ENCODE assay signal across 28 cellular contexts in genomic region chr12:28122756-28123155, GRCh38.
"Had no signal": no experiment of that assay in that cellular context is flagged by ENCODE, and none has a peak within 500 bp of the region (broad histone marks: within the 10 kb centered on the region; RNA-seq: fewer than 3 reads in every experiment).

No MANE protein-coding gene starts in this region.

- H3K9me3 ChIP-seq: esophagus squamous epithelium, lower lobe of right lung, neutrophil, right lobe of liver, testis, tibial artery had no signal

- H3K4me3 ChIP-seq: coronary artery, esophagus squamous epithelium, lower lobe of right lung, pancreas, right lobe of liver, testis, tibial artery had no signal

- H3K4me1 Mint-ChIP-seq: naive B cell; neural crest cell; stimulated activated effector memory CD8-positive, alpha-beta T cell treated with anti-CD3 and anti-CD28 coated beads, Interleukin-12 subunit alpha, Interleukin-12 subunit beta, amount 100 ng/mL, for 72 hours had no signal

- FAIRE-seq: endothelial cell of umbilical vein, keratinocyte, pancreas, small intestine had no signal

- H3K27ac ChIP-seq: coronary artery, esophagus squamous epithelium, lower lobe of right lung, neutrophil, pancreas, right lobe of liver, testis, tibial artery had no signal

- H3K27me3 ChIP-seq: esophagus squamous epithelium, neutrophil, pancreas, right lobe of liver, testis, tibial artery had no signal

- ATAC-seq: left ventricle myocardium superior; lower lobe of right lung; natural killer cell treated with Interleukin-12 subunit alpha and Interleukin-12 subunit beta and Interleukin-15 and Interleukin-18, amount 100 ng/mL, for 72 hours; pancreas; right lobe of liver; stimulated activated effector memory CD8-positive, alpha-beta T cell treated with anti-CD3 and anti-CD28 coated beads, Interleukin-12 subunit alpha, Interleukin-12 subunit beta, amount 100 ng/mL, for 72 hours had no signal

- H3K27ac Mint-ChIP-seq: naive B cell; natural killer cell treated with Interleukin-12 subunit alpha and Interleukin-12 subunit beta and Interleukin-15 and Interleukin-18, amount 100 ng/mL, for 72 hours; stimulated activated effector memory CD8-positive, alpha-beta T cell treated with anti-CD3 and anti-CD28 coated beads, Interleukin-12 subunit alpha, Interleukin-12 subunit beta, amount 100 ng/mL, for 72 hours; type B pancreatic cell had no signal

- H3K4me1 ChIP-seq: lower lobe of right lung, pancreas, right lobe of liver, testis, tibial artery had no signal

- H3K36me3 Mint-ChIP-seq: naive B cell; natural killer cell treated with Interleukin-12 subunit alpha and Interleukin-12 subunit beta and Interleukin-15 and Interleukin-18, amount 100 ng/mL, for 72 hours; stimulated activated effector memory CD8-positive, alpha-beta T cell treated with anti-CD3 and anti-CD28 coated beads, Interleukin-12 subunit alpha, Interleukin-12 subunit beta, amount 100 ng/mL, for 72 hours; type B pancreatic cell had no signal

- H3K36me3 ChIP-seq: esophagus squamous epithelium, lower lobe of right lung, neutrophil, pancreas, right lobe of liver, tibial artery had no signal

- H3K27me3 Mint-ChIP-seq: naive B cell, type B pancreatic cell had no signal

- H3K4me3 Mint-ChIP-seq: naive B cell; natural killer cell treated with Interleukin-12 subunit alpha and Interleukin-12 subunit beta and Interleukin-15 and Interleukin-18, amount 100 ng/mL, for 72 hours; neural crest cell; stimulated activated effector memory CD8-positive, alpha-beta T cell treated with anti-CD3 and anti-CD28 coated beads, Interleukin-12 subunit alpha, Interleukin-12 subunit beta, amount 100 ng/mL, for 72 hours; type B pancreatic cell had no signal

- DNase-seq: dermis blood vessel endothelial cell; effector memory CD4-positive, alpha-beta T cell; erythroblast; esophagus squamous epithelium; foreskin melanocyte; hypothalamus; left ventricle myocardium superior; lower lobe of right lung; naive B cell; pancreas; retina; right lobe of liver; small intestine; stimulated activated CD4-positive, alpha-beta T cell treated with anti-CD3 and anti-CD28 coated beads, Interleukin-12 subunit alpha, Interleukin-12 subunit beta, amount 100 ng/mL, for 4 hours; stimulated activated CD4-positive, alpha-beta T cell treated with anti-CD3 and anti-CD28 coated beads, Interleukin-1b, Interleukin-23, amount 100 ng/mL, for 48 hours; stimulated activated CD4-positive, alpha-beta T cell treated with anti-CD3 and anti-CD28 coated beads, Interleukin-4, amount 100 ng/mL, for 1 hour; stimulated activated naive CD4-positive, alpha-beta T cell treated with Interleukin-2 at 50 U/mL for 16 hours; substantia nigra; testis; tibial artery had no signal

- H3K9me3 Mint-ChIP-seq: naive B cell; natural killer cell treated with Interleukin-12 subunit alpha and Interleukin-12 subunit beta and Interleukin-15 and Interleukin-18, amount 100 ng/mL, for 72 hours; neural crest cell; stimulated activated effector memory CD8-positive, alpha-beta T cell treated with anti-CD3 and anti-CD28 coated beads, Interleukin-12 subunit alpha, Interleukin-12 subunit beta, amount 100 ng/mL, for 72 hours; type B pancreatic cell had no signal
